22 cellular contexts compared by ENCODE assay signal in genomic region chr7:25643285-25643684, GRCh38.
"Had no signal": no experiment of that assay in that cellular context is flagged by ENCODE, and none has a peak within 500 bp of the region (broad histone marks: within the 10 kb centered on the region; RNA-seq: fewer than 3 reads in every experiment).

No MANE protein-coding gene starts in this region.

- H3K36me3 Mint-ChIP-seq: activated naive CD4-positive, alpha-beta T cell treated with anti-CD3 and anti-CD28 coated beads, Interleukin-2, amount 10 ng/mL, durations not matched to agents 7 days and 5 days; natural killer cell treated with Interleukin-12 subunit alpha and Interleukin-12 subunit beta and Interleukin-15 and Interleukin-18, amount 100 ng/mL, for 72 hours had no signal

- H3K27me3 ChIP-seq: body of pancreas, cardiac muscle cell, ovary, right atrium auricular region, spleen, upper lobe of left lung had no signal

- H3K27ac ChIP-seq: body of pancreas, cardiac muscle cell, ovary, psoas muscle, right atrium auricular region, VCaP had no signal

- H3K4me1 ChIP-seq: body of pancreas, psoas muscle, spleen had no signal

- ATAC-seq: activated CD4-positive, CD25-positive, alpha-beta regulatory T cell treated with anti-CD3 and anti-CD28 coated beads, Interleukin-2, amount 50 U/mL, for 24 hours; body of pancreas; natural killer cell treated with Interleukin-12 subunit alpha and Interleukin-12 subunit beta and Interleukin-15 and Interleukin-18, amount 100 ng/mL, for 72 hours; psoas muscle; stimulated activated naive CD8-positive, alpha-beta T cell treated with anti-CD3 and anti-CD28 coated beads, Interleukin-15, Interleukin-2, amounts not matched to agents 100 U/mL and 50 U/mL, for 24 hours had no signal

- H3K27ac Mint-ChIP-seq: activated CD4-positive, alpha-beta memory T cell treated with anti-CD3 and anti-CD28 coated beads, Interleukin-2, amount 10 ng/mL, durations not matched to agents 7 days and 5 days; activated CD4-positive, alpha-beta T cell treated with anti-CD3 and anti-CD28 coated beads, Interleukin-2, amount 10 ng/mL, durations not matched to agents 24 days and 14 days; activated naive CD4-positive, alpha-beta T cell treated with anti-CD3 and anti-CD28 coated beads, Interleukin-2, amount 10 ng/mL, durations not matched to agents 7 days and 5 days; activated naive CD8-positive, alpha-beta T cell treated with anti-CD3 and anti-CD28 coated beads, Interleukin-2, amount 50 U/mL, for 24 hours; memory B cell; natural killer cell treated with Interleukin-12 subunit alpha and Interleukin-12 subunit beta and Interleukin-15 and Interleukin-18, amount 100 ng/mL, for 72 hours had no signal

- H3K4me1 Mint-ChIP-seq: activated CD4-positive, alpha-beta memory T cell treated with anti-CD3 and anti-CD28 coated beads, Interleukin-2, amount 10 ng/mL, durations not matched to agents 7 days and 5 days; activated CD4-positive, alpha-beta T cell treated with anti-CD3 and anti-CD28 coated beads, Interleukin-2, amount 10 ng/mL, durations not matched to agents 24 days and 14 days; activated naive CD4-positive, alpha-beta T cell treated with anti-CD3 and anti-CD28 coated beads, Interleukin-2, amount 10 ng/mL, durations not matched to agents 7 days and 5 days; activated naive CD8-positive, alpha-beta T cell treated with anti-CD3 and anti-CD28 coated beads, Interleukin-2, amount 50 U/mL, for 24 hours; memory B cell had no signal

- H3K9me3 ChIP-seq: body of pancreas, ovary, psoas muscle, right atrium auricular region, spleen, upper lobe of left lung had no signal

- H3K36me3 ChIP-seq: cardiac muscle cell, ovary, right atrium auricular region, spleen, upper lobe of left lung had no signal

- DNase-seq: activated CD4-positive, alpha-beta memory T cell treated with anti-CD3 and anti-CD28 coated beads, Interleukin-2, amount 10 ng/mL, durations not matched to agents 7 days and 5 days; activated CD4-positive, alpha-beta T cell treated with anti-CD3 and anti-CD28 coated beads, Interleukin-2, amount 10 ng/mL, durations not matched to agents 24 days and 14 days; activated effector memory CD4-positive, alpha-beta T cell treated with anti-CD3 and anti-CD28 coated beads, Interleukin-2, amount 50 U/mL, for 16 hours; activated naive CD4-positive, alpha-beta T cell treated with anti-CD3 and anti-CD28 coated beads, Interleukin-2, amount 10 ng/mL, durations not matched to agents 7 days and 5 days; activated naive CD8-positive, alpha-beta T cell treated with anti-CD3 and anti-CD28 coated beads, Interleukin-2, amount 50 U/mL, for 24 hours; anterior cingulate cortex; body of pancreas; dermis blood vessel endothelial cell; effector CD8-positive, alpha-beta T cell; kidney; ovary; psoas muscle; spleen; stimulated activated CD4-positive, alpha-beta T cell treated with anti-CD3 and anti-CD28 coated beads, Interleukin-4, amount 100 ng/mL, for 1 hour; stimulated activated naive CD8-positive, alpha-beta T cell treated with anti-CD3 and anti-CD28 coated beads, Interleukin-15, Interleukin-2, amounts not matched to agents 100 U/mL and 50 U/mL, for 24 hours had no signal

- H3K9me3 Mint-ChIP-seq: activated CD4-positive, alpha-beta memory T cell treated with anti-CD3 and anti-CD28 coated beads, Interleukin-2, amount 10 ng/mL, durations not matched to agents 7 days and 5 days; activated CD4-positive, alpha-beta T cell treated with anti-CD3 and anti-CD28 coated beads, Interleukin-2, amount 10 ng/mL, durations not matched to agents 24 days and 14 days; activated naive CD4-positive, alpha-beta T cell treated with anti-CD3 and anti-CD28 coated beads, Interleukin-2, amount 10 ng/mL, durations not matched to agents 7 days and 5 days; activated naive CD8-positive, alpha-beta T cell treated with anti-CD3 and anti-CD28 coated beads, Interleukin-2, amount 50 U/mL, for 24 hours; natural killer cell treated with Interleukin-12 subunit alpha and Interleukin-12 subunit beta and Interleukin-15 and Interleukin-18, amount 100 ng/mL, for 72 hours had no signal

- H3K4me3 Mint-ChIP-seq: activated CD4-positive, alpha-beta memory T cell treated with anti-CD3 and anti-CD28 coated beads, Interleukin-2, amount 10 ng/mL, durations not matched to agents 7 days and 5 days; activated CD4-positive, alpha-beta T cell treated with anti-CD3 and anti-CD28 coated beads, Interleukin-2, amount 10 ng/mL, durations not matched to agents 24 days and 14 days; activated naive CD4-positive, alpha-beta T cell treated with anti-CD3 and anti-CD28 coated beads, Interleukin-2, amount 10 ng/mL, durations not matched to agents 7 days and 5 days; activated naive CD8-positive, alpha-beta T cell treated with anti-CD3 and anti-CD28 coated beads, Interleukin-2, amount 50 U/mL, for 24 hours; memory B cell; natural killer cell treated with Interleukin-12 subunit alpha and Interleukin-12 subunit beta and Interleukin-15 and Interleukin-18, amount 100 ng/mL, for 72 hours had no signal

- H3K4me3 ChIP-seq: body of pancreas, cardiac muscle cell, ovary, psoas muscle, right atrium auricular region, spleen, upper lobe of left lung had no signal

- H3K27me3 Mint-ChIP-seq: activated CD4-positive, alpha-beta memory T cell treated with anti-CD3 and anti-CD28 coated beads, Interleukin-2, amount 10 ng/mL, durations not matched to agents 7 days and 5 days; activated CD4-positive, alpha-beta T cell treated with anti-CD3 and anti-CD28 coated beads, Interleukin-2, amount 10 ng/mL, durations not matched to agents 24 days and 14 days; activated naive CD4-positive, alpha-beta T cell treated with anti-CD3 and anti-CD28 coated beads, Interleukin-2, amount 10 ng/mL, durations not matched to agents 7 days and 5 days; activated naive CD8-positive, alpha-beta T cell treated with anti-CD3 and anti-CD28 coated beads, Interleukin-2, amount 50 U/mL, for 24 hours; natural killer cell treated with Interleukin-12 subunit alpha and Interleukin-12 subunit beta and Interleukin-15 and Interleukin-18, amount 100 ng/mL, for 72 hours had no signal
